Comparison of ENCODE assay signal across 1 cellular context in the genomic region with DNA sequence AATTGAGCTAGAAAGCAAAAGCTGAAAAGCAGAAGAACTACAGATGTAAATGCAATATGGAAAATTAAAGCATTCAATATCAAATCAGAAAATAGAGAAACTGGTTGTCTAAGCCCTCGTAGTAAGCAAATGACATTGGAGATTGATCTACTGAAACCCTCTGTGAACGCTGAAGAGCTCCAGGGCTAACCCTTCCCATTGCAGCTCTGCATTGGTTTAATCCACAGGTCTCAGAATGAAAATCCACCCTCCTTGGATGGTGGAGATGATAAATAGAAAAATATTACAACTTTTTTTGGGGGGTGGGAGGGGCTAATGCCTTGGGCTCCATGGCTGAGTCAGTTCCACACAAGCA.
TF ChIP-seq lines count a peak whose summit lies in the region.

No MANE protein-coding gene starts in this region.

TF ChIP-seq in GM23338, 12 proteins besides CTCF, POLR2A, EP300 and RAD21 (continued from another document):
- TF ChIP-seq, protein P1, sequence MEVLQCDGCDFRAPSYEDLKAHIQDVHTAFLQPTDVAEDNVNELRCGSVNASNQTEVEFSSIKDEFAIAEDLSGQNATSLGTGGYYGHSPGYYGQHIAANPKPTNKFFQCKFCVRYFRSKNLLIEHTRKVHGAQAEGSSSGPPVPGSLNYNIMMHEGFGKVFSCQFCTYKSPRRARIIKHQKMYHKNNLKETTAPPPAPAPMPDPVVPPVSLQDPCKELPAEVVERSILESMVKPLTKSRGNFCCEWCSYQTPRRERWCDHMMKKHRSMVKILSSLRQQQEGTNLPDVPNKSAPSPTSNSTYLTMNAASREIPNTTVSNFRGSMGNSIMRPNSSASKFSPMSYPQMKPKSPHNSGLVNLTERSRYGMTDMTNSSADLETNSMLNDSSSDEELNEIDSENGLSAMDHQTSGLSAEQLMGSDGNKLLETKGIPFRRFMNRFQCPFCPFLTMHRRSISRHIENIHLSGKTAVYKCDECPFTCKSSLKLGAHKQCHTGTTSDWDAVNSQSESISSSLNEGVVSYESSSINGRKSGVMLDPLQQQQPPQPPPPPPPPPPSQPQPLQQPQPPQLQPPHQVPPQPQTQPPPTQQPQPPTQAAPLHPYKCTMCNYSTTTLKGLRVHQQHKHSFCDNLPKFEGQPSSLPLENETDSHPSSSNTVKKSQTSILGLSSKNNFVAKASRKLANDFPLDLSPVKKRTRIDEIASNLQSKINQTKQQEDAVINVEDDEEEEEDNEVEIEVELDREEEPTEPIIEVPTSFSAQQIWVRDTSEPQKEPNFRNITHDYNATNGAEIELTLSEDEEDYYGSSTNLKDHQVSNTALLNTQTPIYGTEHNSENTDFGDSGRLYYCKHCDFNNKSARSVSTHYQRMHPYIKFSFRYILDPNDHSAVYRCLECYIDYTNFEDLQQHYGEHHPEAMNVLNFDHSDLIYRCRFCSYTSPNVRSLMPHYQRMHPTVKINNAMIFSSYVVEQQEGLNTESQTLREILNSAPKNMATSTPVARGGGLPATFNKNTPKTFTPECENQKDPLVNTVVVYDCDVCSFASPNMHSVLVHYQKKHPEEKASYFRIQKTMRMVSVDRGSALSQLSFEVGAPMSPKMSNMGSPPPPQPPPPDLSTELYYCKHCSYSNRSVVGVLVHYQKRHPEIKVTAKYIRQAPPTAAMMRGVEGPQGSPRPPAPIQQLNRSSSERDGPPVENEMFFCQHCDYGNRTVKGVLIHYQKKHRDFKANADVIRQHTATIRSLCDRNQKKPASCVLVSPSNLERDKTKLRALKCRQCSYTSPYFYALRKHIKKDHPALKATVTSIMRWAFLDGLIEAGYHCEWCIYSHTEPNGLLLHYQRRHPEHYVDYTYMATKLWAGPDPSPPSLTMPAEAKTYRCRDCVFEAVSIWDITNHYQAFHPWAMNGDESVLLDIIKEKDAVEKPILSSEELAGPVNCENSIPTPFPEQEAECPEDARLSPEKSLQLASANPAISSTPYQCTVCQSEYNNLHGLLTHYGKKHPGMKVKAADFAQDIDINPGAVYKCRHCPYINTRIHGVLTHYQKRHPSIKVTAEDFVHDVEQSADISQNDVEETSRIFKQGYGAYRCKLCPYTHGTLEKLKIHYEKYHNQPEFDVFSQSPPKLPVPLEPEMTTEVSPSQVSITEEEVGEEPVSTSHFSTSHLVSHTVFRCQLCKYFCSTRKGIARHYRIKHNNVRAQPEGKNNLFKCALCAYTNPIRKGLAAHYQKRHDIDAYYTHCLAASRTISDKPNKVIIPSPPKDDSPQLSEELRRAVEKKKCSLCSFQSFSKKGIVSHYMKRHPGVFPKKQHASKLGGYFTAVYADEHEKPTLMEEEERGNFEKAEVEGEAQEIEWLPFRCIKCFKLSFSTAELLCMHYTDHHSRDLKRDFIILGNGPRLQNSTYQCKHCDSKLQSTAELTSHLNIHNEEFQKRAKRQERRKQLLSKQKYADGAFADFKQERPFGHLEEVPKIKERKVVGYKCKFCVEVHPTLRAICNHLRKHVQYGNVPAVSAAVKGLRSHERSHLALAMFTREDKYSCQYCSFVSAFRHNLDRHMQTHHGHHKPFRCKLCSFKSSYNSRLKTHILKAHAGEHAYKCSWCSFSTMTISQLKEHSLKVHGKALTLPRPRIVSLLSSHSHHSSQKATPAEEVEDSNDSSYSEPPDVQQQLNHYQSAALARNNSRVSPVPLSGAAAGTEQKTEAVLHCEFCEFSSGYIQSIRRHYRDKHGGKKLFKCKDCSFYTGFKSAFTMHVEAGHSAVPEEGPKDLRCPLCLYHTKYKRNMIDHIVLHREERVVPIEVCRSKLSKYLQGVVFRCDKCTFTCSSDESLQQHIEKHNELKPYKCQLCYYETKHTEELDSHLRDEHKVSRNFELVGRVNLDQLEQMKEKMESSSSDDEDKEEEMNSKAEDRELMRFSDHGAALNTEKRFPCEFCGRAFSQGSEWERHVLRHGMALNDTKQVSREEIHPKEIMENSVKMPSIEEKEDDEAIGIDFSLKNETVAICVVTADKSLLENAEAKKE (CRISPR knock-in tag; IDR thresholded peaks at IDR 0.05): no peak
- TF ChIP-seq STAT1 (IDR thresholded peaks at IDR 0.05; ENCODE audit: unreplicated experiment) (no peak), JUNB (IDR thresholded peaks at IDR 0.05; ENCODE audit: unreplicated experiment) (no peak), EZH2 (IDR thresholded peaks at IDR 0.05; ENCODE audit: low read depth, unreplicated experiment) (no peak)
